ENCODE assay signal across 9 cellular contexts in genomic region chr7:56032578-56032977, GRCh38. TPM values are rescaled to one million over a fixed set of nuclear protein-coding genes. Genes with fewer than 3 reads are reported as not detected.
DNase-seq lines count a peak whose midpoint lies in the region; ATAC-seq and TF ChIP-seq lines count a peak whose summit lies in the region.
"Not testable (repeated sequence)": the region's sequence is repeated elsewhere in the genome, so short reads cannot be mapped to it uniquely, and the experiment has no call there.
"Had no signal": no experiment of that assay in that cellular context is flagged by ENCODE, and none has a peak within 500 bp of the region (broad histone marks: within the 10 kb centered on the region; RNA-seq: fewer than 3 reads in every experiment).

No MANE protein-coding gene starts in this region.

- H3K36me3 Mint-ChIP-seq in activated CD8-positive, alpha-beta T cell treated with anti-CD3 and anti-CD28 coated beads for 36 hours (ENCODE audit: low read depth) = peaks cover 23% of the 10 kb centered on the region
- H3K36me3 Mint-ChIP-seq in brain (peaks cover 37% of the 10 kb centered on the region), nephron (ENCODE audit: low read depth) (peaks cover 21% of the 10 kb centered on the region)
- H3K36me3 Mint-ChIP-seq in glutamatergic neuron (ENCODE audit: unreplicated experiment) = not testable (repeated sequence)

- not testable (repeated sequence) for H3K9me3 Mint-ChIP-seq in activated CD8-positive, alpha-beta T cell treated with anti-CD3 and anti-CD28 coated beads for 36 hours; brain; glutamatergic neuron (ENCODE audit: unreplicated experiment); nephron; stimulated activated naive CD8-positive, alpha-beta T cell treated with anti-CD3 and anti-CD28 coated beads, Interleukin-15, amount 100 ng/mL, for 72 hours

- POLR2A ChIA-PET in AG04450 (lab: Yijun Ruan, JAX) = interaction anchor here (2.3 kb wide), 1 partner anchor 19 kb away, joined by 17 read pairs; the partner anchor contains the start of genes CCT6A and PSPH
- POLR2A ChIA-PET in activated CD8-positive, alpha-beta T cell treated with anti-CD3 and anti-CD28 coated beads for 36 hours (lab: Charles Lee) = interaction anchor here (2.8 kb wide), 1 partner anchor 18 kb away, joined by 12 read pairs; the partner anchor contains the start of genes CCT6A and PSPH

- H3K9me3 ChIP-seq in AG04450 (ENCODE audit: control insufficient read depth, insufficient read depth, low read length); HUES6 (ENCODE audit: control insufficient read depth, insufficient read depth, low read depth, low read length); SK-N-MC (ENCODE audit: low read depth, low read length): not testable (repeated sequence)

- TF ChIP-seq CTCF in AG04450 (IDR thresholded peaks at IDR 0.05; ENCODE audit: low read depth, low read length); activated CD8-positive, alpha-beta T cell treated with anti-CD3 and anti-CD28 coated beads for 36 hours (IDR thresholded peaks at IDR 0.05); brain (conservative IDR thresholded peaks at IDR 0.05); glutamatergic neuron (IDR thresholded peaks at IDR 0.05; ENCODE audit: partially characterized antibody, unreplicated experiment); nephron (IDR thresholded peaks at IDR 0.05; ENCODE audit: unreplicated experiment in 3 of 3): not testable (repeated sequence)

- H3K27me3 Mint-ChIP-seq in activated CD8-positive, alpha-beta T cell treated with anti-CD3 and anti-CD28 coated beads for 36 hours; brain; glutamatergic neuron (ENCODE audit: unreplicated experiment); nephron (ENCODE audit: low read depth); stimulated activated naive CD8-positive, alpha-beta T cell treated with anti-CD3 and anti-CD28 coated beads, Interleukin-15, amount 100 ng/mL, for 72 hours: not testable (repeated sequence)

- not testable (repeated sequence) for H3K27me3 ChIP-seq in AG04450 (ENCODE audit: control insufficient read depth, insufficient read depth, low read length); HUES6 (ENCODE audit: control insufficient read depth, insufficient read depth, low read length)

- peak overlapping the region; percentile 48 for H3K4me3 Mint-ChIP-seq in activated CD8-positive, alpha-beta T cell treated with anti-CD3 and anti-CD28 coated beads for 36 hours
- H3K4me3 Mint-ChIP-seq in brain (peak overlapping the region; percentile 45 to 88 (median 68)), glutamatergic neuron (ENCODE audit: unreplicated experiment) (peak overlapping the region; percentile 57), nephron (peak overlapping the region; percentile 24 to 69 (median 68))
- H3K4me3 Mint-ChIP-seq in stimulated activated naive CD8-positive, alpha-beta T cell treated with anti-CD3 and anti-CD28 coated beads, Interleukin-15, amount 100 ng/mL, for 72 hours = peak overlapping the region; percentile 43 to 93

- intact Hi-C loops in activated CD8-positive, alpha-beta T cell treated with anti-CD3 and anti-CD28 coated beads for 36 hours (cut with micrococcal nuclease) = not testable (repeated sequence)

- H3K4me1 ChIP-seq in HUES6 (ENCODE audit: control insufficient read depth, insufficient read depth, low read length) = not testable (repeated sequence)

- H3K36me3 ChIP-seq in HUES6 (ENCODE audit: control insufficient read depth, insufficient read depth, low read length) (peaks cover 40% of the 10 kb centered on the region), SK-N-MC (ENCODE audit: insufficient read depth, low read length) (peaks cover 44% of the 10 kb centered on the region)

- CTCF ChIA-PET in AG04450 (lab: Charles Lee) = interaction anchor here (0.5 to 0.6 kb wide), 2 partner anchors 41 to 46 kb away, joined by 3 to 4 read pairs; no protein-coding TSS in a partner anchor
- CTCF ChIA-PET in activated CD8-positive, alpha-beta T cell treated with anti-CD3 and anti-CD28 coated beads for 36 hours (lab: Charles Lee) = not testable (repeated sequence)

- H3K27ac ChIP-seq in AG04450 (ENCODE audit: low read depth, low read length); HUES6 (ENCODE audit: low read depth, low read length); SK-N-MC: not testable (repeated sequence)

- not testable (repeated sequence) for ATAC-seq in activated CD8-positive, alpha-beta T cell treated with anti-CD3 and anti-CD28 coated beads for 36 hours; stimulated activated naive CD8-positive, alpha-beta T cell treated with anti-CD3 and anti-CD28 coated beads, Interleukin-15, amount 100 ng/mL, for 72 hours

- DNase-seq in AG04450 (ENCODE audit: low read depth, low spot score); SK-N-MC (ENCODE audit: low read depth, low spot score); activated CD8-positive, alpha-beta T cell treated with anti-CD3 and anti-CD28 coated beads for 36 hours; glutamatergic neuron; stimulated activated naive CD8-positive, alpha-beta T cell treated with anti-CD3 and anti-CD28 coated beads, Interleukin-15, amount 100 ng/mL, for 72 hours: not testable (repeated sequence)

- not testable (repeated sequence) for H3K9ac ChIP-seq in HUES6 (ENCODE audit: low read length)
- peak overlapping the region; percentile 67 for H3K9ac ChIP-seq in SK-N-MC (ENCODE audit: insufficient read length)

- not testable (repeated sequence) for H3K4me1 Mint-ChIP-seq in activated CD8-positive, alpha-beta T cell treated with anti-CD3 and anti-CD28 coated beads for 36 hours (ENCODE audit: low read depth); glutamatergic neuron (ENCODE audit: low read depth, unreplicated experiment)
- H3K4me1 Mint-ChIP-seq in brain = peaks cover 22% of the 10 kb centered on the region
- peaks cover 11% of the 10 kb centered on the region for H3K4me1 Mint-ChIP-seq in nephron
- peaks cover 17% of the 10 kb centered on the region for H3K4me1 Mint-ChIP-seq in stimulated activated naive CD8-positive, alpha-beta T cell treated with anti-CD3 and anti-CD28 coated beads, Interleukin-15, amount 100 ng/mL, for 72 hours

- H3K4me3 ChIP-seq in AG04450 (ENCODE audit: low read depth, low read length) = peak overlapping the region; percentile 73; the same call in 1 of the 2 replicates
- peak overlapping the region; percentile 73; the same call in 1 of the 2 replicates for H3K4me3 ChIP-seq in HUES6 (ENCODE audit: low read depth, low read length)
- peak overlapping the region; percentile 81 for H3K4me3 ChIP-seq in SK-N-MC

- H3K27ac Mint-ChIP-seq in activated CD8-positive, alpha-beta T cell treated with anti-CD3 and anti-CD28 coated beads for 36 hours; brain; glutamatergic neuron (ENCODE audit: unreplicated experiment); nephron: not testable (repeated sequence)
- peak overlapping the region; percentile 57 to 74 for H3K27ac Mint-ChIP-seq in stimulated activated naive CD8-positive, alpha-beta T cell treated with anti-CD3 and anti-CD28 coated beads, Interleukin-15, amount 100 ng/mL, for 72 hours

RNA-seq across cellular contexts. Expression of gene PSPH, which starts 18.7 kb away (rescaled TPM):
- 66.0 and 66.4 TPM in 2 replicates for polyA plus RNA-seq in AG04450 (2011; rRNA removed)
- polyA minus RNA-seq in AG04450 (2011; rRNA and poly(A)+ RNA removed) = 47.2 and 47.8 TPM in 2 replicates
- 10 to 100 TPM; 31.2 to 33.8 TPM for total RNA-seq in activated CD8-positive, alpha-beta T cell treated with anti-CD3 and anti-CD28 coated beads for 36 hours
- 52.3 TPM for polyA plus RNA-seq in brain (ENCODE audit: insufficient read depth, low read depth, low replicate concordance)
- total RNA-seq in glutamatergic neuron (ENCODE audit: unreplicated experiment) = 51.6 TPM
- total RNA-seq: ascending aorta had no signal

RNA-seq across cellular contexts. Expression of gene CCT6A, which starts 19.0 kb away (rescaled TPM):
- polyA plus RNA-seq in AG04450 (2011; rRNA removed) (214 and 302 TPM in 2 replicates), brain (ENCODE audit: insufficient read depth, low read depth, low replicate concordance) (152 TPM)
- polyA minus RNA-seq in AG04450 (2011; rRNA and poly(A)+ RNA removed) = 148 and 235 TPM in 2 replicates
- 100 to 1,000 TPM; 231 to 239 TPM for total RNA-seq in activated CD8-positive, alpha-beta T cell treated with anti-CD3 and anti-CD28 coated beads for 36 hours
- total RNA-seq in glutamatergic neuron (ENCODE audit: unreplicated experiment) = 203 TPM

RNA-seq across cellular contexts. Expression of gene SUMF2, which starts 31.5 kb away (rescaled TPM):
- polyA plus RNA-seq in AG04450 (2011; rRNA removed) (95.4 and 102 TPM in 2 replicates), brain (ENCODE audit: insufficient read depth, low read depth, low replicate concordance) (140 TPM)
- 95.0 and 124 TPM in 2 replicates for polyA minus RNA-seq in AG04450 (2011; rRNA and poly(A)+ RNA removed)
- total RNA-seq in activated CD8-positive, alpha-beta T cell treated with anti-CD3 and anti-CD28 coated beads for 36 hours = 100 to 1,000 TPM; 140 to 141 TPM
- 59.3 TPM for total RNA-seq in glutamatergic neuron (ENCODE audit: unreplicated experiment)
